32 cellular contexts compared by ENCODE assay signal in genomic region chr1:224865510-224865909, GRCh38.
"Had no signal": no experiment of that assay in that cellular context is flagged by ENCODE, and none has a peak within 500 bp of the region (broad histone marks: within the 10 kb centered on the region; RNA-seq: fewer than 3 reads in every experiment).

No MANE protein-coding gene starts in this region.

- H3K27me3 ChIP-seq: ascending aorta, body of pancreas, brain microvascular endothelial cell, breast epithelium, cardiac muscle cell had no signal

- DNase-seq: activated effector memory CD4-positive, alpha-beta T cell treated with anti-CD3 and anti-CD28 coated beads, Interleukin-2, amount 50 U/mL, for 16 hours; activated effector memory CD4-positive, alpha-beta T cell treated with Interleukin-2 at 50 U/mL for 16 hours; activated gamma-delta T cell; activated gamma-delta T cell treated with Interleukin-2 at 50 U/mL for 16 hours; activated naive CD4-positive, alpha-beta T cell; activated naive CD4-positive, alpha-beta T cell treated with anti-CD3 and anti-CD28 coated beads for 36 hours; activated naive CD4-positive, alpha-beta T cell treated with anti-CD3 and anti-CD28 coated beads, Interleukin-2, amount 10 ng/mL, durations not matched to agents 7 days and 5 days; activated naive CD4-positive, alpha-beta T cell treated with anti-CD3 and anti-CD28 coated beads, Interleukin-2, amount 50 U/mL, for 16 hours; activated naive CD4-positive, alpha-beta T cell treated with Interleukin-2 at 50 U/mL for 16 hours; activated naive CD8-positive, alpha-beta T cell treated with anti-CD3 and anti-CD28 coated beads for 36 hours; activated naive CD8-positive, alpha-beta T cell treated with anti-CD3 and anti-CD28 coated beads, Interleukin-2, amount 10 ng/mL, durations not matched to agents 7 days and 5 days; activated naive CD8-positive, alpha-beta T cell treated with anti-CD3 and anti-CD28 coated beads, Interleukin-2, amount 50 U/mL, for 24 hours; activated T-cell treated with anti-CD3 and anti-CD28 coated beads, Interleukin-2, amount 50 U/mL, for 1 hour; activated T-cell treated with anti-CD3 and anti-CD28 coated beads, Interleukin-2, amount 50 U/mL, for 24 hours; activated T-cell treated with anti-CD3 and anti-CD28 coated beads, Interleukin-2, amount 50 U/mL, for 4 hours; activated T-cell treated with anti-CD3 and anti-CD28 coated beads, Interleukin-2, amount 50 U/mL, for 48 hours; activated T-cell treated with anti-CD3 and anti-CD28 coated beads, Interleukin-2, amount 50 U/mL, for 72 hours; adrenal gland; amniotic stem cell; amygdala; anterior cingulate cortex; aorta; body of pancreas; brain microvascular endothelial cell; caudate nucleus; central memory CD4-positive, alpha-beta T cell; cerebellar nuclear complex had no signal

- H3K9me3 ChIP-seq: ascending aorta, body of pancreas had no signal

- ATAC-seq: activated naive CD4-positive, alpha-beta T cell treated with anti-CD3 and anti-CD28 coated beads, Interleukin-2, amount 50 U/mL, for 72 hours; activated naive CD8-positive, alpha-beta T cell treated with anti-CD3 and anti-CD28 coated beads, Interleukin-2, amount 50 U/mL, for 24 hours; activated T-cell treated with anti-CD3 and anti-CD28 coated beads, Interleukin-2, amount 50 U/mL, for 4 hours; activated T-cell treated with anti-CD3 and anti-CD28 coated beads, Interleukin-2, amount 50 U/mL, for 72 hours; activated T-helper 17 cell treated with anti-CD3 and anti-CD28 coated beads, Interleukin-2, amount 50 U/mL, for 72 hours; body of pancreas had no signal

- H3K36me3 ChIP-seq: adrenal gland, ascending aorta, brain microvascular endothelial cell, breast epithelium, cardiac muscle cell had no signal

- H3K4me1 ChIP-seq: adrenal gland, ascending aorta, body of pancreas, breast epithelium had no signal

- H3K4me3 ChIP-seq: adrenal gland, ascending aorta, body of pancreas, breast epithelium, cardiac muscle cell had no signal

- H3K27ac ChIP-seq: adrenal gland, ascending aorta, body of pancreas, brain microvascular endothelial cell, breast epithelium, cardiac muscle cell had no signal
